Comparison of ENCODE assay signal across 37 cellular contexts in genomic region chr9:1698991-1699390, GRCh38.
"Had no signal": no experiment of that assay in that cellular context is flagged by ENCODE, and none has a peak within 500 bp of the region (broad histone marks: within the 10 kb centered on the region; RNA-seq: fewer than 3 reads in every experiment).

No MANE protein-coding gene starts in this region.

- H3K4me3 ChIP-seq: adrenal gland, ascending aorta, body of pancreas, breast epithelium, cardiac muscle cell had no signal

- ATAC-seq: activated naive CD4-positive, alpha-beta T cell treated with anti-CD3 and anti-CD28 coated beads, Interleukin-2, amount 50 U/mL, for 72 hours; activated naive CD8-positive, alpha-beta T cell treated with anti-CD3 and anti-CD28 coated beads, Interleukin-2, amount 50 U/mL, for 24 hours; activated T-cell treated with anti-CD3 and anti-CD28 coated beads, Interleukin-2, amount 50 U/mL, for 4 hours; activated T-cell treated with anti-CD3 and anti-CD28 coated beads, Interleukin-2, amount 50 U/mL, for 72 hours; activated T-helper 17 cell treated with anti-CD3 and anti-CD28 coated beads, Interleukin-2, amount 50 U/mL, for 72 hours; body of pancreas had no signal

- H3K4me3 Mint-ChIP-seq: activated naive CD4-positive, alpha-beta T cell treated with anti-CD3 and anti-CD28 coated beads for 36 hours; activated naive CD4-positive, alpha-beta T cell treated with anti-CD3 and anti-CD28 coated beads, Interleukin-2, amount 10 ng/mL, durations not matched to agents 7 days and 5 days; activated naive CD4-positive, alpha-beta T cell treated with anti-CD3 and anti-CD28 coated beads, Interleukin-2, amount 50 U/mL, for 24 hours; activated naive CD8-positive, alpha-beta T cell; activated naive CD8-positive, alpha-beta T cell treated with anti-CD3 and anti-CD28 coated beads for 36 hours; activated naive CD8-positive, alpha-beta T cell treated with anti-CD3 and anti-CD28 coated beads, Interleukin-2, amount 10 ng/mL, durations not matched to agents 7 days and 5 days; activated naive CD8-positive, alpha-beta T cell treated with anti-CD3 and anti-CD28 coated beads, Interleukin-2, amount 50 U/mL, for 24 hours; activated T-cell treated with anti-CD3 and anti-CD28 coated beads, Interleukin-2, amount 50 U/mL, for 24 hours; activated T-cell treated with anti-CD3 and anti-CD28 coated beads, Interleukin-2, amount 50 U/mL, for 4 hours; activated T-cell treated with anti-CD3 and anti-CD28 coated beads, Interleukin-2, amount 50 U/mL, for 72 hours; activated T-helper 1 cell treated with anti-CD3 and anti-CD28 coated beads, Interleukin-12 subunit alpha, Interleukin-12 subunit beta, Interleukin-2, Interleukin-4 antibody, amounts not matched to agents 30 ng/mL and 10 ng/mL and 1 ng/mL, durations not matched to agents 14 hours and 24 hours and 36 hours; activated T-helper 17 cell treated with anti-CD3 and anti-CD28 coated beads, Interleukin-2, amount 50 U/mL, for 72 hours; brain; central memory CD8-positive, alpha-beta T cell had no signal

- H3K4me1 Mint-ChIP-seq: activated naive CD4-positive, alpha-beta T cell treated with anti-CD3 and anti-CD28 coated beads, Interleukin-2, amount 10 ng/mL, durations not matched to agents 7 days and 5 days; activated naive CD4-positive, alpha-beta T cell treated with anti-CD3 and anti-CD28 coated beads, Interleukin-2, amount 50 U/mL, for 24 hours; activated naive CD8-positive, alpha-beta T cell treated with anti-CD3 and anti-CD28 coated beads for 36 hours; activated naive CD8-positive, alpha-beta T cell treated with anti-CD3 and anti-CD28 coated beads, Interleukin-2, amount 10 ng/mL, durations not matched to agents 7 days and 5 days; activated naive CD8-positive, alpha-beta T cell treated with anti-CD3 and anti-CD28 coated beads, Interleukin-2, amount 50 U/mL, for 24 hours; activated T-helper 17 cell treated with anti-CD3 and anti-CD28 coated beads, Interleukin-2, amount 50 U/mL, for 72 hours; brain; central memory CD8-positive, alpha-beta T cell had no signal

- H3K27ac ChIP-seq: adrenal gland, ascending aorta, body of pancreas, brain microvascular endothelial cell, breast epithelium, cardiac muscle cell had no signal

- H3K36me3 Mint-ChIP-seq: activated naive CD4-positive, alpha-beta T cell treated with anti-CD3 and anti-CD28 coated beads, Interleukin-2, amount 10 ng/mL, durations not matched to agents 7 days and 5 days; activated naive CD4-positive, alpha-beta T cell treated with anti-CD3 and anti-CD28 coated beads, Interleukin-2, amount 50 U/mL, for 24 hours; activated naive CD4-positive, alpha-beta T cell treated with anti-CD3 and anti-CD28 coated beads, Interleukin-2, amount 50 U/mL, for 72 hours; activated naive CD8-positive, alpha-beta T cell; activated naive CD8-positive, alpha-beta T cell treated with anti-CD3 and anti-CD28 coated beads for 36 hours; activated naive CD8-positive, alpha-beta T cell treated with anti-CD3 and anti-CD28 coated beads, Interleukin-2, amount 10 ng/mL, durations not matched to agents 7 days and 5 days; brain had no signal

- H3K36me3 ChIP-seq: adrenal gland, ascending aorta, brain microvascular endothelial cell, breast epithelium, cardiac muscle cell had no signal

- DNase-seq: activated effector memory CD4-positive, alpha-beta T cell treated with anti-CD3 and anti-CD28 coated beads, Interleukin-2, amount 50 U/mL, for 16 hours; activated effector memory CD4-positive, alpha-beta T cell treated with Interleukin-2 at 50 U/mL for 16 hours; activated gamma-delta T cell; activated gamma-delta T cell treated with Interleukin-2 at 50 U/mL for 16 hours; activated naive CD4-positive, alpha-beta T cell; activated naive CD4-positive, alpha-beta T cell treated with anti-CD3 and anti-CD28 coated beads for 36 hours; activated naive CD4-positive, alpha-beta T cell treated with anti-CD3 and anti-CD28 coated beads, Interleukin-2, amount 10 ng/mL, durations not matched to agents 7 days and 5 days; activated naive CD4-positive, alpha-beta T cell treated with anti-CD3 and anti-CD28 coated beads, Interleukin-2, amount 50 U/mL, for 16 hours; activated naive CD4-positive, alpha-beta T cell treated with Interleukin-2 at 50 U/mL for 16 hours; activated naive CD8-positive, alpha-beta T cell treated with anti-CD3 and anti-CD28 coated beads for 36 hours; activated naive CD8-positive, alpha-beta T cell treated with anti-CD3 and anti-CD28 coated beads, Interleukin-2, amount 10 ng/mL, durations not matched to agents 7 days and 5 days; activated naive CD8-positive, alpha-beta T cell treated with anti-CD3 and anti-CD28 coated beads, Interleukin-2, amount 50 U/mL, for 24 hours; activated T-cell treated with anti-CD3 and anti-CD28 coated beads, Interleukin-2, amount 50 U/mL, for 24 hours; activated T-cell treated with anti-CD3 and anti-CD28 coated beads, Interleukin-2, amount 50 U/mL, for 4 hours; activated T-cell treated with anti-CD3 and anti-CD28 coated beads, Interleukin-2, amount 50 U/mL, for 48 hours; activated T-cell treated with anti-CD3 and anti-CD28 coated beads, Interleukin-2, amount 50 U/mL, for 72 hours; adrenal gland; amniotic stem cell; amygdala; anterior cingulate cortex; aorta; body of pancreas; brain microvascular endothelial cell; caudate nucleus; central memory CD4-positive, alpha-beta T cell; cerebellar nuclear complex had no signal

- H3K27ac Mint-ChIP-seq: activated naive CD4-positive, alpha-beta T cell treated with anti-CD3 and anti-CD28 coated beads for 36 hours; activated naive CD4-positive, alpha-beta T cell treated with anti-CD3 and anti-CD28 coated beads, Interleukin-2, amount 10 ng/mL, durations not matched to agents 7 days and 5 days; activated naive CD4-positive, alpha-beta T cell treated with anti-CD3 and anti-CD28 coated beads, Interleukin-2, amount 50 U/mL, for 24 hours; activated naive CD4-positive, alpha-beta T cell treated with anti-CD3 and anti-CD28 coated beads, Interleukin-2, amount 50 U/mL, for 72 hours; activated naive CD8-positive, alpha-beta T cell; activated naive CD8-positive, alpha-beta T cell treated with anti-CD3 and anti-CD28 coated beads for 36 hours; activated naive CD8-positive, alpha-beta T cell treated with anti-CD3 and anti-CD28 coated beads, Interleukin-2, amount 10 ng/mL, durations not matched to agents 7 days and 5 days; activated naive CD8-positive, alpha-beta T cell treated with anti-CD3 and anti-CD28 coated beads, Interleukin-2, amount 50 U/mL, for 24 hours; activated T-cell treated with anti-CD3 and anti-CD28 coated beads, Interleukin-2, amount 50 U/mL, for 24 hours; activated T-cell treated with anti-CD3 and anti-CD28 coated beads, Interleukin-2, amount 50 U/mL, for 72 hours; activated T-helper 1 cell treated with anti-CD3 and anti-CD28 coated beads, Interleukin-12 subunit alpha, Interleukin-12 subunit beta, Interleukin-2, Interleukin-4 antibody, amounts not matched to agents 30 ng/mL and 10 ng/mL and 1 ng/mL, durations not matched to agents 14 hours and 24 hours and 36 hours; activated T-helper 17 cell treated with anti-CD3 and anti-CD28 coated beads, Interleukin-2, amount 50 U/mL, for 72 hours; activated T-helper 2 cell treated with anti-CD3 and anti-CD28 coated beads, Interferon-gamma antibody, Interleukin-2, Interleukin-4, amounts not matched to agents 10 μg/mL and 5 μg/mL and 100 μg/mL, durations not matched to agents 14 hours and 24 hours and 36 hours; brain had no signal

- H3K27me3 ChIP-seq: adrenal gland, ascending aorta, body of pancreas, brain microvascular endothelial cell, breast epithelium, cardiac muscle cell had no signal

- H3K9me3 ChIP-seq: ascending aorta, body of pancreas, breast epithelium had no signal

- H3K4me1 ChIP-seq: adrenal gland, ascending aorta, body of pancreas, breast epithelium had no signal
